In the genomic region with DNA sequence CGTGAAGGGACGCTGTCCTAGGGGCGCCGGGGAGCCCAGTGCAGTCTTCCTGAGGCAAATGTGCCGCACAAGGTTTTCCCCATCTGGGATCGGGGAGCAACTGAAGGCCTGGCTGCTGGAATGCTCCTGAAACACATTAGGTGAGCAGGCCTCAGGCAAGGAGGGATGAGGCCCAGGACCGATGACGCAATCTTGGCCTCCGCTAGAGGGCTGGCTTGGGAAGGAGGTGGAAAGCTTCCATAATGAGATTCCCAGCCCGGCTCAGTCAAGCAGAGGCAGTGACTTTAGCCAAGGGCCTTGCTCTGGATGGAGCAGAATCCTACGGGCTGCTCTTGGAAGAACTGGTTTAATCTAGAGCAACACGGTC, we compare ENCODE assay signal across 10 cellular contexts. TPM values are rescaled to one million over a fixed set of nuclear protein-coding genes. Genes with fewer than 3 reads are reported as not detected.
A peak's percentile ranks its signal among the peaks of the same experiment; 100 is the strongest.
DNase-seq lines count a peak whose midpoint lies in the region; ATAC-seq and TF ChIP-seq lines count a peak whose summit lies in the region.
"Had no signal": no experiment of that assay in that cellular context is flagged by ENCODE, and none has a peak within 500 bp of the region (broad histone marks: within the 10 kb centered on the region; RNA-seq: fewer than 3 reads in every experiment).

No MANE protein-coding gene starts in this region.

- H3K4me3 ChIP-seq in iPS-20b (ENCODE audit: low read length) (no peak overlapping the region), gastrocnemius medialis (no peak overlapping the region)
- H3K4me3 ChIP-seq: Peyer's patch had no signal

- H3K9me3 ChIP-seq in iPS-20b (ENCODE audit: insufficient read depth, low read depth, low read length) (no peaks in the 10 kb centered on the region), gastrocnemius medialis (no peaks in the 10 kb centered on the region)
- H3K9me3 ChIP-seq: Peyer's patch had no signal

- intact Hi-C loops in gastrocnemius medialis (cut with DNase I; ENCODE audit: low total_unique reads), result loop anchor here (2.0 kb wide), 1 partner anchor 24 kb away; no protein-coding TSS in a partner anchor

- H3K27ac ChIP-seq in iPS-20b (ENCODE audit: low read length), result no peak overlapping the region
- peak overlapping the region; percentile 48 to 60 (median 54) for H3K27ac ChIP-seq in gastrocnemius medialis

- H3K27me3 ChIP-seq in iPS-20b (ENCODE audit: insufficient read depth, low read length), result peaks cover 20% of the 10 kb centered on the region
- no peaks in the 10 kb centered on the region for H3K27me3 ChIP-seq in gastrocnemius medialis
- H3K27me3 ChIP-seq: Peyer's patch had no signal

- peak in 2 of 5 experiments; percentile 22 to 32 for TF ChIP-seq CTCF in gastrocnemius medialis (IDR thresholded peaks at IDR 0.05 in 4 of 5, conservative IDR thresholded peaks at IDR 0.05 in 1 of 5)

- H3K4me1 ChIP-seq in iPS-20b (ENCODE audit: insufficient read depth, low read length) (peaks cover 21% of the 10 kb centered on the region; the same call in 1 of the 2 replicates), gastrocnemius medialis (peaks cover 6 to 11% of the 10 kb centered on the region in 2 donors)

- in situ Hi-C loops in gastrocnemius medialis (cut with MboI; ENCODE audit: low sequenced_read_pairs in 4 of 4), result no loop called here

- no peak for TF ChIP-seq POLR2A in gastrocnemius medialis (IDR thresholded peaks at IDR 0.05)

- peak; percentile 98 to 99 for ATAC-seq in gastrocnemius medialis

- DNase-seq in H4 (ENCODE audit: low spot score) (peak; percentile 72), astrocyte of the hippocampus (ENCODE audit: low read depth, low spot score) (peak; percentile 90), gastrocnemius medialis (peak; percentile 79 to 86), amniotic stem cell (lab: John Stamatoyannopoulos, UW) (no peak), putamen (ENCODE audit: low spot score) (no peak), DMS79 treated with DMSO at 0.1 percent for 48 hours (lab: John Stamatoyannopoulos, UW) (no peak), HK-2 (ENCODE audit: unreplicated experiment) (no peak)
- DNase-seq: activated naive CD8-positive, alpha-beta T cell treated with anti-CD3 and anti-CD28 coated beads for 36 hours had no signal

- H3K36me3 ChIP-seq in iPS-20b (ENCODE audit: insufficient read depth, low read depth, low read length) (no peaks in the 10 kb centered on the region), gastrocnemius medialis (no peaks in the 10 kb centered on the region)
- H3K36me3 ChIP-seq: Peyer's patch had no signal

- peak overlapping the region; percentile 37; the same call in 1 of the 2 replicates for H3K9ac ChIP-seq in iPS-20b (ENCODE audit: low read depth, low read length)

RNA-seq across cellular contexts. Expression of a gene that starts 50.8 kb away (rescaled TPM):
- total RNA-seq in H4 (2014; rRNA removed; shearing (Covaris generic)), result not detected in 2 replicates
- total RNA-seq in gastrocnemius medialis, result 1 to 10 TPM in 1 of 4 donors, under 1 TPM in 1, not detected in 2; 0.46 to 1.1 TPM
- total RNA-seq: activated naive CD8-positive, alpha-beta T cell treated with anti-CD3 and anti-CD28 coated beads for 36 hours; Peyer's patch had no signal

Comparison
In these comparisons a context has a peak if more than half of its experiments do, and no peak if none do; other contexts are left out.
1. DNase-seq: peak in H4 (single experiment), astrocyte of the hippocampus (single experiment) and gastrocnemius medialis (2 of 2); none in amniotic stem cell (single experiment), putamen (single experiment), DMS79 treated with DMSO at 0.1 percent for 48 hours (single experiment) and HK-2 (single experiment).